Comparison of ENCODE assay signal across 1 cellular context in genomic region chr9:126915846-126916543, GRCh38.
TF ChIP-seq lines count a peak whose summit lies in the region.

No MANE protein-coding gene starts in this region.

TF ChIP-seq in IMR-90, 13 proteins besides CTCF, POLR2A, EP300 and RAD21:
- TF ChIP-seq RFX5 (IDR thresholded peaks at IDR 0.05; ENCODE audit: low read depth, low read length) (no peak), FOS (IDR thresholded peaks at IDR 0.05; ENCODE audit: low read depth, low read length) (no peak), CHD1 (IDR thresholded peaks at IDR 0.05; ENCODE audit: low read depth, low read length) (no peak)
